8 cellular contexts compared by ENCODE assay signal in the genomic region with DNA sequence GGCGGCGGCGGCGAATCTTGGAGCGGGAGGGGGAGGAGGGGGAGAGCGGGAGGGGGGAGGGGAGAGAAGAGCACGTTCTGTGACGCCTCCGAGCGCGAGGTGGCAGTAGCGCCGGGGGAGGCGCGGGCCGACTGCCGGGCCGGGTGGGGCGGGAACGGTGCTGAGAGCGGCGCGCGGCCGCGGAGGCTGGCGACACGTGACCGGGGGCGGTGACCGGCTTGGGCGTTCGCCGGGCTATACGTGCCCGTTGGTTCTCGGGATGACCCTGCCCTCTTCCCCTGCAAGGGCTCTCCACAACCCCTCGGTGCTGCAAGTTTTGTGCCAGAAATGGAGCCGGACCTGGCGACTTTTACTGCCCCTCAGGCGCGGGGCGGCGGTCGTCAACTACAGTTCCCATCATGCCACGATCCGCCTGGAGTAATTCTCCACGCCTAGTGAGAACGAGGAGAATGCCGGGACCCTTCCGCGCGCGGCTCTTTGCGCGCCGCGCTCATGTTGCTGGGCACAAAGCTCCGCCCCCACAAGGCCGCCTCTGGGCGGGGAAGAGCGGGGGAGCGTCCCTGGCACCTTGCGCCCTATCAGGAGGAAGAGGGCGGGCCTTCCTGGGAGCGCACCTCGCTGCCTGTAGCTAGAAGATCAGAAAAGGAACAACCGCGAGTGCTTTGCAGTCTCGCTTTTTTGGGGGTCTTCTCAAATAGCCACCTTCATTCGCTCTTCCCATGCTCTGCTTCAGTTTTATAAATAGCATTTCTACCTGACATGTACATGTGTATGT. TPM values are rescaled to one million over a fixed set of nuclear protein-coding genes. Genes with fewer than 3 reads are reported as not detected.
DNase-seq lines count a peak whose midpoint lies in the region; ATAC-seq lines count a peak whose summit lies in the region.

Gene KPNA3 (minus strand): TSS at position 133 of the 775 bp plus-strand sequence. CDS start 176 bp downstream, outside the sequence.

- H3K4me1 ChIP-seq in mononuclear cell (ENCODE audit: insufficient read depth, low read length): peaks cover 29% of the 10 kb centered on the region

- H3K27me3 ChIP-seq in mononuclear cell (ENCODE audit: insufficient read depth, low read length): no peaks in the 10 kb centered on the region

- H3K27me3 Mint-ChIP-seq in IgD-negative memory B cell: peaks cover 4% of the 10 kb centered on the region

- peak within 1 kb of the TSS; percentile 94 to 100 (median 99) for H3K27ac Mint-ChIP-seq in IgD-negative memory B cell

- peak; percentile 87 for ATAC-seq in GM21529 (IDR thresholded peaks at IDR 0.05; ENCODE audit: unreplicated experiment)

- DNase-seq in DMS153 treated with DMSO at 0.1 percent for 48 hours (lab: John Stamatoyannopoulos, UW; ENCODE audit: unreplicated experiment): peak; percentile 94
- peak; percentile 98 for DNase-seq in OCI-M1 (lab: John Stamatoyannopoulos, UW)
- DNase-seq in activated T-cell treated with anti-CD3 and anti-CD28 coated beads for 24 hours (ENCODE audit: low read depth): peak; percentile 94
- DNase-seq in epidermal melanocyte (ENCODE audit: insufficient read length, low spot score): peak; percentile 75
- DNase-seq in stimulated activated CD8-positive, alpha-beta memory T cell treated with anti-CD3 and anti-CD28 coated beads, Interleukin-4, amount 100 ng/mL, for 1 hour (ENCODE audit: low read depth in 2 of 2, low spot score in 1 of 2): peak; percentile 81 to 90

- H3K9me3 Mint-ChIP-seq in IgD-negative memory B cell: no peaks in the 10 kb centered on the region

- peaks cover 20 to 29% (median 28%) of the 10 kb centered on the region in 3 donors for H3K4me1 Mint-ChIP-seq in IgD-negative memory B cell

- no peaks in the 10 kb centered on the region for H3K9me3 ChIP-seq in mononuclear cell (ENCODE audit: low read depth, low read length)

- peak within 1 kb of the TSS; percentile 73 for H3K4me3 ChIP-seq in mononuclear cell (ENCODE audit: low read length)

- H3K36me3 Mint-ChIP-seq in IgD-negative memory B cell: peaks cover 5% of the 10 kb centered on the region

- H3K4me3 Mint-ChIP-seq in IgD-negative memory B cell: peak within 1 kb of the TSS; percentile 97 to 99 (median 98)

RNA-seq across cellular contexts. Expression of gene KPNA3, which starts in this region (rescaled TPM):
- 18.5 TPM for polyA plus RNA-seq in IgD-negative memory B cell
- 26.8 TPM for total RNA-seq in mononuclear cell

Comparison
In these comparisons a context has a peak if more than half of its experiments do, and no peak if none do; other contexts are left out.
1. Peak in every context shown above with its lines: DNase-seq, ATAC-seq and H3K4me3 ChIP-seq.